Comparison of ENCODE assay signal across 9 cellular contexts in genomic region chr12:13001725-13002040, GRCh38. TPM values are rescaled to one million over a fixed set of nuclear protein-coding genes. Genes with fewer than 3 reads are reported as not detected.
DNase-seq lines count a peak whose midpoint lies in the region; ATAC-seq lines count a peak whose summit lies in the region.
"Had no signal": no experiment of that assay in that cellular context is flagged by ENCODE, and none has a peak within 500 bp of the region (broad histone marks: within the 10 kb centered on the region; RNA-seq: fewer than 3 reads in every experiment).

No MANE protein-coding gene starts in this region.

- H3K27me3 Mint-ChIP-seq in stimulated activated naive CD8-positive, alpha-beta T cell treated with anti-CD3 and anti-CD28 coated beads, Interleukin-15, Interleukin-2, amounts not matched to agents 100 ng/mL and 50 ng/mL, for 24 hours = peaks cover 14% of the 10 kb centered on the region
- H3K27me3 Mint-ChIP-seq in naive thymus-derived CD8-positive, alpha-beta T cell = peaks cover 0 to 20% (median 0%) of the 10 kb centered on the region in 5 donors

- peaks cover 2% of the 10 kb centered on the region for H3K4me1 ChIP-seq in ectodermal cell (ENCODE audit: control insufficient read depth, insufficient read depth, low read length)

- H3K27ac ChIP-seq in ectodermal cell (ENCODE audit: insufficient read depth, low read depth, low read length, poor library complexity, severe bottlenecking) = no peak overlapping the region

- no peaks in the 10 kb centered on the region for H3K9me3 Mint-ChIP-seq in stimulated activated naive CD8-positive, alpha-beta T cell treated with anti-CD3 and anti-CD28 coated beads, Interleukin-15, Interleukin-2, amounts not matched to agents 100 ng/mL and 50 ng/mL, for 24 hours
- no peaks in the 10 kb centered on the region for H3K9me3 Mint-ChIP-seq in naive thymus-derived CD8-positive, alpha-beta T cell

- peak overlapping the region; percentile 63 for H3K4me3 ChIP-seq in ectodermal cell (ENCODE audit: insufficient read depth, low read depth, low read length)

- H3K36me3 Mint-ChIP-seq in stimulated activated naive CD8-positive, alpha-beta T cell treated with anti-CD3 and anti-CD28 coated beads, Interleukin-15, Interleukin-2, amounts not matched to agents 100 ng/mL and 50 ng/mL, for 24 hours (ENCODE audit: low read depth) = no peaks in the 10 kb centered on the region
- H3K36me3 Mint-ChIP-seq in naive thymus-derived CD8-positive, alpha-beta T cell = no peaks in the 10 kb centered on the region

- no peaks in the 10 kb centered on the region for H3K9me3 ChIP-seq in ectodermal cell (ENCODE audit: control insufficient read depth, low read length)

- H3K36me3 ChIP-seq in ectodermal cell (ENCODE audit: control insufficient read depth, insufficient read depth, low read length) = no peaks in the 10 kb centered on the region

- H3K27ac Mint-ChIP-seq in stimulated activated naive CD8-positive, alpha-beta T cell treated with anti-CD3 and anti-CD28 coated beads, Interleukin-15, Interleukin-2, amounts not matched to agents 100 ng/mL and 50 ng/mL, for 24 hours = peak overlapping the region; percentile 38
- peak overlapping the region in 9 of 10 donors; percentile 4 to 94 (median 75) for H3K27ac Mint-ChIP-seq in naive thymus-derived CD8-positive, alpha-beta T cell

- POLR2A ChIA-PET in naive thymus-derived CD8-positive, alpha-beta T cell (lab: Charles Lee) = interaction anchor here (0.6 to 1.4 kb wide), 3 partner anchors 42 to 1802 kb away, joined by 3 to 4 read pairs (median 3); partner anchors contain the start of genes C12orf60, FAM234B and WBP11

- WGBS in ectodermal cell, 2 experiments = 57% methylated on average over 19 of the region's 19 CpGs

- DNase-seq in stimulated activated naive CD8-positive, alpha-beta T cell treated with anti-CD3 and anti-CD28 coated beads, Interleukin-15, Interleukin-2, amounts not matched to agents 100 U/mL and 50 U/mL, for 24 hours = no peak
- no peak for DNase-seq in naive thymus-derived CD8-positive, alpha-beta T cell
- no peak for DNase-seq in HUDEP-2 (lab: John Stamatoyannopoulos, UW; ENCODE audit: unreplicated experiment in 76 of 76)
- no peak for DNase-seq in EL

- peaks cover 15% of the 10 kb centered on the region for H3K27me3 ChIP-seq in ectodermal cell (ENCODE audit: control insufficient read depth, insufficient read depth, low read length, poor library complexity, severe bottlenecking)

- no peak for ATAC-seq in stimulated activated naive CD8-positive, alpha-beta T cell treated with anti-CD3 and anti-CD28 coated beads, Interleukin-15, Interleukin-2, amounts not matched to agents 100 U/mL and 50 U/mL, for 24 hours
- no peak for ATAC-seq in naive thymus-derived CD8-positive, alpha-beta T cell
- ATAC-seq in GM21786 (IDR thresholded peaks at IDR 0.05; ENCODE audit: unreplicated experiment) (no peak), GM18909 (IDR thresholded peaks at IDR 0.05; ENCODE audit: poor library complexity, unreplicated experiment) (no peak)

- peak overlapping the region; percentile 75 for H3K4me3 Mint-ChIP-seq in stimulated activated naive CD8-positive, alpha-beta T cell treated with anti-CD3 and anti-CD28 coated beads, Interleukin-15, Interleukin-2, amounts not matched to agents 100 ng/mL and 50 ng/mL, for 24 hours
- peak overlapping the region; percentile 71 to 95 (median 88) for H3K4me3 Mint-ChIP-seq in naive thymus-derived CD8-positive, alpha-beta T cell

- H3K4me1 Mint-ChIP-seq in stimulated activated naive CD8-positive, alpha-beta T cell treated with anti-CD3 and anti-CD28 coated beads, Interleukin-15, Interleukin-2, amounts not matched to agents 100 ng/mL and 50 ng/mL, for 24 hours (ENCODE audit: low read depth) = peaks cover 22% of the 10 kb centered on the region
- H3K4me1 Mint-ChIP-seq in naive thymus-derived CD8-positive, alpha-beta T cell = peaks cover 24 to 45% (median 33%) of the 10 kb centered on the region in 4 donors

RNA-seq across cellular contexts. Expression of gene HEBP1, which starts 1.6 kb away (rescaled TPM):
- polyA plus RNA-seq in ectodermal cell (2013, experiment 1 of 4) = 49.5 TPM
- polyA plus RNA-seq in ectodermal cell (2013, experiment 2 of 4) = 45.9 TPM
- 43.7 TPM for polyA plus RNA-seq in ectodermal cell (2013, experiment 3 of 4)
- 43.9 TPM for polyA plus RNA-seq in ectodermal cell (2013, experiment 4 of 4)
- total RNA-seq in naive thymus-derived CD8-positive, alpha-beta T cell = 10 to 100 TPM in 1 of 2 experiments, 1 to 10 TPM in 1; 9.8 to 13.1 TPM
- polyA plus RNA-seq in naive thymus-derived CD8-positive, alpha-beta T cell = 10 to 100 TPM; 23.3 to 40.2 (median 25.8) TPM

RNA-seq across cellular contexts. Expression of gene FAM234B, which starts 42.5 kb away (rescaled TPM):
- polyA plus RNA-seq in ectodermal cell (2013, experiment 1 of 4) = 32.7 TPM
- polyA plus RNA-seq in ectodermal cell (2013, experiment 2 of 4) = 30.8 TPM
- 23.5 TPM for polyA plus RNA-seq in ectodermal cell (2013, experiment 3 of 4)
- polyA plus RNA-seq in ectodermal cell (2013, experiment 4 of 4) = 26.6 TPM
- 1 to 10 TPM; 4.8 to 5.0 TPM for total RNA-seq in naive thymus-derived CD8-positive, alpha-beta T cell
- polyA plus RNA-seq in naive thymus-derived CD8-positive, alpha-beta T cell = 1 to 10 TPM; 2.5 to 4.3 (median 2.7) TPM

RNA-seq across cellular contexts. Expression of gene GPRC5D, which starts 49.7 kb away (rescaled TPM):
- not detected for polyA plus RNA-seq in ectodermal cell (2013, experiment 1 of 4)
- polyA plus RNA-seq in ectodermal cell (2013, experiment 2 of 4) = not detected
- not detected for polyA plus RNA-seq in ectodermal cell (2013, experiment 3 of 4)
- not detected for polyA plus RNA-seq in ectodermal cell (2013, experiment 4 of 4)
- total RNA-seq in naive thymus-derived CD8-positive, alpha-beta T cell = not detected
- under 1 TPM in 1 of 3 donors, not detected in 2; 0.43 TPM for polyA plus RNA-seq in naive thymus-derived CD8-positive, alpha-beta T cell
- total RNA-seq: pulmonary artery endothelial cell had no signal
